Comparison of ENCODE assay signal across 1 cellular context in the genomic region with DNA sequence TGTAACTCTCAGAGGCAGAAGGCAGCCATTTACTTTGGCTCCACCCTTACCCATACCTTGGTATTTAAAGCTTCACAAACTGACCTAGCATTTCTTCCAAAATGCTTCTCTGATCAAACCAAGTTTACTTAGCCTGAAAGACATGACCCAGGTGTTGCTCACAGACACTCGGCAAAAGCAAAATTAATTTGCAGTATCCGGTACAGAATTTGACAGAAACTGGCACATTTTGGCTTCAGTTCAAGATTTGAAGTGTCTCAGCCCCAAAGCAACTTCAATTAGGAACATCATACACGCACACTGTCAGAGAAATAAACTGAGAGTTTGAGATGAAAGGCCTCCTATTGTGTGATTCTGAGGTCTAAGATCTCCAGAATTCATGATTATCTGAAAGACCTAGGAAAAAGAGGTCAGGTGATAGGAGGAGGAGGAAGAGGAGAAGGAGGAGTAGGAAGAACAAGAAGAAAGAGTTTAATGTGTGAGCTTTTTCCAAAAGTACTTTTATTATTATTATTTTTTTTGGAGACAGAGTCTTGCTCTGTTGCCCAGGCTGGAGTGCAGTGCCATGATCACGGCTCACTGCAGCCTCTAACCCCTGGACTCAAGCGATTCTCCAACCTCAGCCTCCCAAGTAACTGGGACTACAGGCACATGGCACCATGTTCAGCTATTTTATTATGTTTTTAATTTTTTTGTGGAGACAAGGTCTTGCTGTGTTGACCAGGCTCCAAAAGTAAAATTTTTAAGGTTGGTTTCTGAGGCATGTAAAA.
TF ChIP-seq lines count a peak whose summit lies in the region.

No MANE protein-coding gene starts in this region.

TF ChIP-seq in HEK293, 187 proteins besides CTCF, POLR2A, EP300 and RAD21 (continued from another document):
- TF ChIP-seq, protein P1, sequence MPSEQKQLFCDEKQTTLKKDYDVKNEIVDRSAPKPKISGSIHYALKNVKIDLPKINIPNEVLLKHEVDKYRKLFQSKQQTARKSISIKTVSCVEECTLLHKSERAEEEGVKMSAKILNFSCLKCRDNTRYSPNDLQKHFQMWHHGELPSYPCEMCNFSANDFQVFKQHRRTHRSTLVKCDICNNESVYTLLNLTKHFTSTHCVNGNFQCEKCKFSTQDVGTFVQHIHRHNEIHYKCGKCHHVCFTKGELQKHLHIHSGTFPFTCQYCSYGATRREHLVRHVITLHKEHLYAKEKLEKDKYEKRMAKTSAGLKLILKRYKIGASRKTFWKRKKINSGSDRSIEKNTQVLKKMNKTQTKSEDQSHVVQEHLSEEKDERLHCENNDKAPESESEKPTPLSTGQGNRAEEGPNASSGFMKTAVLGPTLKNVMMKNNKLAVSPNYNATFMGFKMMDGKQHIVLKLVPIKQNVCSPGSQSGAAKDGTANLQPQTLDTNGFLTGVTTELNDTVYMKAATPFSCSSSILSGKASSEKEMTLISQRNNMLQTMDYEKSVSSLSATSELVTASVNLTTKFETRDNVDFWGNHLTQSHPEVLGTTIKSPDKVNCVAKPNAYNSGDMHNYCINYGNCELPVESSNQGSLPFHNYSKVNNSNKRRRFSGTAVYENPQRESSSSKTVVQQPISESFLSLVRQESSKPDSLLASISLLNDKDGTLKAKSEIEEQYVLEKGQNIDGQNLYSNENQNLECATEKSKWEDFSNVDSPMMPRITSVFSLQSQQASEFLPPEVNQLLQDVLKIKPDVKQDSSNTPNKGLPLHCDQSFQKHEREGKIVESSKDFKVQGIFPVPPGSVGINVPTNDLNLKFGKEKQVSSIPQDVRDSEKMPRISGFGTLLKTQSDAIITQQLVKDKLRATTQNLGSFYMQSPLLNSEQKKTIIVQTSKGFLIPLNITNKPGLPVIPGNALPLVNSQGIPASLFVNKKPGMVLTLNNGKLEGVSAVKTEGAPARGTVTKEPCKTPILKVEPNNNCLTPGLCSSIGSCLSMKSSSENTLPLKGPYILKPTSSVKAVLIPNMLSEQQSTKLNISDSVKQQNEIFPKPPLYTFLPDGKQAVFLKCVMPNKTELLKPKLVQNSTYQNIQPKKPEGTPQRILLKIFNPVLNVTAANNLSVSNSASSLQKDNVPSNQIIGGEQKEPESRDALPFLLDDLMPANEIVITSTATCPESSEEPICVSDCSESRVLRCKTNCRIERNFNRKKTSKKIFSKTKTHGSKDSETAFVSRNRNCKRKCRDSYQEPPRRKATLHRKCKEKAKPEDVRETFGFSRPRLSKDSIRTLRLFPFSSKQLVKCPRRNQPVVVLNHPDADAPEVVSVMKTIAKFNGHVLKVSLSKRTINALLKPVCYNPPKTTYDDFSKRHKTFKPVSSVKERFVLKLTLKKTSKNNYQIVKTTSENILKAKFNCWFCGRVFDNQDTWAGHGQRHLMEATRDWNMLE (tag by site-specific recombination; conservative IDR thresholded peaks at IDR 0.05; ENCODE audit: low read depth): no peak
- TF ChIP-seq FEZF1 (tag by site-specific recombination; IDR thresholded peaks at IDR 0.05) (peak; percentile 11; the same call in 1 of the 2 replicates), ZNF248 (tag by site-specific recombination; IDR thresholded peaks at IDR 0.05) (no peak), PRDM1 (tag by site-specific recombination; IDR thresholded peaks at IDR 0.05) (no peak), SALL2 (tag by site-specific recombination; IDR thresholded peaks at IDR 0.05; ENCODE audit: borderline replicate concordance) (no peak)
- TF ChIP-seq, protein P2, sequence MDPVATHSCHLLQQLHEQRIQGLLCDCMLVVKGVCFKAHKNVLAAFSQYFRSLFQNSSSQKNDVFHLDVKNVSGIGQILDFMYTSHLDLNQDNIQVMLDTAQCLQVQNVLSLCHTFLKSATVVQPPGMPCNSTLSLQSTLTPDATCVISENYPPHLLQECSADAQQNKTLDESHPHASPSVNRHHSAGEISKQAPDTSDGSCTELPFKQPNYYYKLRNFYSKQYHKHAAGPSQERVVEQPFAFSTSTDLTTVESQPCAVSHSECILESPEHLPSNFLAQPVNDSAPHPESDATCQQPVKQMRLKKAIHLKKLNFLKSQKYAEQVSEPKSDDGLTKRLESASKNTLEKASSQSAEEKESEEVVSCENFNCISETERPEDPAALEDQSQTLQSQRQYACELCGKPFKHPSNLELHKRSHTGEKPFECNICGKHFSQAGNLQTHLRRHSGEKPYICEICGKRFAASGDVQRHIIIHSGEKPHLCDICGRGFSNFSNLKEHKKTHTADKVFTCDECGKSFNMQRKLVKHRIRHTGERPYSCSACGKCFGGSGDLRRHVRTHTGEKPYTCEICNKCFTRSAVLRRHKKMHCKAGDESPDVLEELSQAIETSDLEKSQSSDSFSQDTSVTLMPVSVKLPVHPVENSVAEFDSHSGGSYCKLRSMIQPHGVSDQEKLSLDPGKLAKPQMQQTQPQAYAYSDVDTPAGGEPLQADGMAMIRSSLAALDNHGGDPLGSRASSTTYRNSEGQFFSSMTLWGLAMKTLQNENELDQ (tag by site-specific recombination; IDR thresholded peaks at IDR 0.05; ENCODE audit: low read depth): no peak
